Comparison of ENCODE assay signal across 18 cellular contexts in the genomic region with DNA sequence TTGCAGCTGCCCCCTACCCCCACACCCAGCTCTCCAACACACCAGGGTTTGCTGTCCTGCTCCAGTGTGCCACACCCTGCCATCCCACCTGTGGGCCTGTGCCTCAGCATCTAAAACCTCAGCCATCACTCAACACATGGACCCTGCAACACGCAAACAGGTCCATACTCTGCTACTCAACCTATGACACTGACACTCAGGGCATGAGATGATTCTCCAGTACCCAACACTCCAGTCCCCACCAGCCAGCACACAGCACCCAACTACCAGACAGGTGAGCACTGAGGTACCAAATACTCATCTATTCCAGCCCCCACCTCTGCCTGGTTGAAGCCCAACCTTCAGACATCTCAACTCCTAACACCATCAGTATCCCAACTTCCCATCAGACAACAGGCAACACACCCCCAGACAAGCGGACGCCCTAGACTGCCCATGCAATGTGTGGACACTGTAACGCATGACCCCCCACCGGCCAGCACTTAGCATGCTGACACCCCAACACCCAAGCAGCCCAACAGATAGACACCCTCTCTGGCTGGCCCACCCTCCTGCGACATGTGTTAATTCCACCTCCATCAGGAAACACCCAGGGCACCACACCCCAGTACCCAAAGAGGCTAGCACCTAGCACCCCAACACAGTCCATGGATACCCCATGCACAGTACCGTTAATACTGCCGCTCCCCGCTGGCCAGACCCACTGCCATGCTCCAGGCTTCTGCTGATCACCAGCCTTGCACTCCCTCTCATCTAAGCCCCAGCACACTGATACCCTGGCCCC. TPM values are rescaled to one million over a fixed set of nuclear protein-coding genes. Genes with fewer than 3 reads are reported as not detected.
A peak's percentile ranks its signal among the peaks of the same experiment; 100 is the strongest.
DNase-seq lines count a peak whose midpoint lies in the region; ATAC-seq lines count a peak whose summit lies in the region.
"Had no signal": no experiment of that assay in that cellular context is flagged by ENCODE, and none has a peak within 500 bp of the region (broad histone marks: within the 10 kb centered on the region; RNA-seq: fewer than 3 reads in every experiment).

No MANE protein-coding gene starts in this region.

- CTCF ChIA-PET in activated CD4-positive, alpha-beta T cell treated with anti-CD3 and anti-CD28 coated beads, Interleukin-2, amount 10 ng/mL, durations not matched to agents 7 days and 5 days (lab: Charles Lee): interaction anchor here (1.5 to 2.3 kb wide), 3 partner anchors 10 to 74 kb away, joined by 3 to 8 read pairs (median 6); partner anchors contain the start of gene ACTR1B
- CTCF ChIA-PET in CD8-positive, alpha-beta memory T cell (lab: Charles Lee): interaction anchor here (0.6 to 14.9 kb wide), 2 partner anchors 27 to 36 kb away, joined by 3 to 301 read pairs; partner anchors contain the start of gene ZAP70

- no peak overlapping the region for H4K8ac ChIP-seq in neuronal stem cell (ENCODE audit: low read depth, low read length)

- H3K36me3 Mint-ChIP-seq in activated CD4-positive, alpha-beta T cell treated with anti-CD3 and anti-CD28 coated beads, Interleukin-2, amount 10 ng/mL, durations not matched to agents 7 days and 5 days (ENCODE audit: low read depth): peaks cover 72% of the 10 kb centered on the region
- peaks cover 10 to 73% (median 27%) of the 10 kb centered on the region in 3 donors for H3K36me3 Mint-ChIP-seq in CD8-positive, alpha-beta memory T cell
- H3K36me3 Mint-ChIP-seq in central memory CD8-positive, alpha-beta T cell (ENCODE audit: insufficient read depth): peaks cover 54% of the 10 kb centered on the region

- no peak overlapping the region for H3K4ac ChIP-seq in neuronal stem cell (ENCODE audit: low read length)

- peaks cover 31% of the 10 kb centered on the region for H3K4me1 ChIP-seq in CD8-positive, alpha-beta memory T cell (ENCODE audit: insufficient read depth, low read length)
- peaks cover 0 to 1% of the 10 kb centered on the region in 2 donors for H3K4me1 ChIP-seq in neuronal stem cell (ENCODE audit: control insufficient read depth in 2 of 2, insufficient read depth in 1 of 2, low read depth in 1 of 2, low read length in 2 of 2)
- peaks cover 19% of the 10 kb centered on the region for H3K4me1 ChIP-seq in effector memory CD4-positive, alpha-beta T cell (ENCODE audit: control insufficient read depth, insufficient read depth, low read length, poor library complexity, severe bottlenecking)
- H3K4me1 ChIP-seq: A549, colonic mucosa, vagina had no signal

- no peak overlapping the region for H2BK120ac ChIP-seq in neuronal stem cell (ENCODE audit: low read depth, low read length)

- H2BK15ac ChIP-seq in neuronal stem cell (ENCODE audit: low read length): no peak overlapping the region

- H3K14ac ChIP-seq in neuronal stem cell (ENCODE audit: low read length): peak overlapping the region; percentile 92

- H3K4me2 ChIP-seq in neuronal stem cell (ENCODE audit: insufficient read depth, low read length, poor library complexity, severe bottlenecking): no peak overlapping the region
- H3K4me2 ChIP-seq: A549, GM23338 had no signal

- H2BK12ac ChIP-seq in neuronal stem cell (ENCODE audit: low read length): no peak overlapping the region

- H3K27me3 Mint-ChIP-seq in activated CD4-positive, alpha-beta T cell treated with anti-CD3 and anti-CD28 coated beads, Interleukin-2, amount 10 ng/mL, durations not matched to agents 7 days and 5 days: no peaks in the 10 kb centered on the region
- peaks cover 0 to 3% of the 10 kb centered on the region in 2 donors for H3K27me3 Mint-ChIP-seq in CD8-positive, alpha-beta memory T cell
- no peaks in the 10 kb centered on the region for H3K27me3 Mint-ChIP-seq in central memory CD8-positive, alpha-beta T cell
- H3K27me3 Mint-ChIP-seq: brain had no signal

- H2AK5ac ChIP-seq in neuronal stem cell (ENCODE audit: low read depth, low read length): peak overlapping the region; percentile 86

- H3K27ac ChIP-seq in CD8-positive, alpha-beta memory T cell (ENCODE audit: low read depth, low read length): no peak overlapping the region
- no peak overlapping the region for H3K27ac ChIP-seq in neuronal stem cell (replicated peaks; ENCODE audit: low read length)
- no peak overlapping the region for H3K27ac ChIP-seq in effector memory CD4-positive, alpha-beta T cell (ENCODE audit: insufficient read depth, low read length, poor library complexity, severe bottlenecking)
- H3K27ac ChIP-seq: A549, colonic mucosa, vagina had no signal

- H3K79me1 ChIP-seq in neuronal stem cell (ENCODE audit: low read depth, low read length): peaks cover 2% of the 10 kb centered on the region

- H2BK5ac ChIP-seq in neuronal stem cell (ENCODE audit: low read length): no peak overlapping the region

- H3K18ac ChIP-seq in neuronal stem cell (ENCODE audit: low read length): no peak overlapping the region

- no peak for DNase-seq in activated CD4-positive, alpha-beta T cell treated with anti-CD3 and anti-CD28 coated beads, Interleukin-2, amount 10 ng/mL, durations not matched to agents 7 days and 5 days
- no peak for DNase-seq in activated CD4-positive, alpha-beta T cell treated with anti-CD3 and anti-CD28 coated beads, Interleukin-2, amount 50 U/mL, for 1 hour
- peak in 1 of 5 donors; percentile 41 for DNase-seq in CD8-positive, alpha-beta memory T cell
- no peak for DNase-seq in central memory CD8-positive, alpha-beta T cell (ENCODE audit: low spot score in 2 of 2)
- no peak for DNase-seq in neuronal stem cell (ENCODE audit: low spot score)
- DNase-seq in NCI-H524 treated with DMSO at 0.1 percent for 48 hours (lab: John Stamatoyannopoulos, UW): no peak
- DNase-seq in NCI-H146 (lab: John Stamatoyannopoulos, UW): no peak
- DNase-seq in effector memory CD4-positive, alpha-beta T cell: no peak
- DNase-seq: activated naive CD4-positive, alpha-beta T cell treated with anti-CD3 and anti-CD28 coated beads, Interleukin-2, amount 50 U/mL, for 16 hours; colonic mucosa; mammary epithelial cell; NCI-H1105 treated with DMSO at 0.1 percent for 48 hours; NCI-H526 treated with DMSO at 0.1 percent for 48 hours; stimulated activated CD4-positive, alpha-beta T cell treated with anti-CD3 and anti-CD28 coated beads, Interleukin-2, amount 100 ng/mL, for 48 hours had no signal

- POLR2A ChIA-PET in activated CD4-positive, alpha-beta T cell treated with anti-CD3 and anti-CD28 coated beads, Interleukin-2, amount 10 ng/mL, durations not matched to agents 7 days and 5 days (lab: Charles Lee): no interaction called here
- POLR2A ChIA-PET in CD8-positive, alpha-beta memory T cell (lab: Charles Lee): no interaction called here

- no peak overlapping the region for H3K9ac ChIP-seq in neuronal stem cell (ENCODE audit: low read depth, low read length, poor library complexity)

- WGBS in neuronal stem cell (ENCODE audit: extremely low coverage in 2 of 2, insufficient read length in 2 of 2, insufficient replicate concordance in 1 of 2), 2 donors: no CpG with 5 or more reads among the region's 9 CpGs

- H3K27me3 ChIP-seq in CD8-positive, alpha-beta memory T cell (ENCODE audit: insufficient read depth, low read length, poor library complexity, severe bottlenecking): no peaks in the 10 kb centered on the region
- H3K27me3 ChIP-seq in neuronal stem cell (ENCODE audit: control insufficient read depth in 3 of 3, insufficient read depth in 3 of 3, low read depth in 1 of 3, low read length in 3 of 3): no peaks in the 10 kb centered on the region
- H3K27me3 ChIP-seq in effector memory CD4-positive, alpha-beta T cell (replicated peaks; ENCODE audit: control insufficient read depth, insufficient read depth, low read length, poor library complexity, severe bottlenecking): no peaks in the 10 kb centered on the region
- H3K27me3 ChIP-seq: colonic mucosa, vagina had no signal

- ATAC-seq in central memory CD8-positive, alpha-beta T cell (replicated peaks; ENCODE audit: extremely low read depth, poor library complexity, severe bottlenecking): no peak
- ATAC-seq: GM23338 had no signal

- no peaks in the 10 kb centered on the region for H3K9me3 Mint-ChIP-seq in activated CD4-positive, alpha-beta T cell treated with anti-CD3 and anti-CD28 coated beads, Interleukin-2, amount 10 ng/mL, durations not matched to agents 7 days and 5 days
- H3K9me3 Mint-ChIP-seq in CD8-positive, alpha-beta memory T cell: no peaks in the 10 kb centered on the region
- H3K9me3 Mint-ChIP-seq in central memory CD8-positive, alpha-beta T cell: no peaks in the 10 kb centered on the region
- H3K9me3 Mint-ChIP-seq: GM23338 had no signal

- H4K91ac ChIP-seq in neuronal stem cell (ENCODE audit: low read depth, low read length, poor library complexity): no peak overlapping the region

- peaks cover 41% of the 10 kb centered on the region for H3K4me1 Mint-ChIP-seq in activated CD4-positive, alpha-beta T cell treated with anti-CD3 and anti-CD28 coated beads, Interleukin-2, amount 10 ng/mL, durations not matched to agents 7 days and 5 days
- peaks cover 45 to 61% (median 52%) of the 10 kb centered on the region in 3 donors for H3K4me1 Mint-ChIP-seq in CD8-positive, alpha-beta memory T cell
- H3K4me1 Mint-ChIP-seq in central memory CD8-positive, alpha-beta T cell: peaks cover 64% of the 10 kb centered on the region

- H3K27ac Mint-ChIP-seq in activated CD4-positive, alpha-beta T cell treated with anti-CD3 and anti-CD28 coated beads, Interleukin-2, amount 10 ng/mL, durations not matched to agents 7 days and 5 days: peak overlapping the region; percentile 7
- H3K27ac Mint-ChIP-seq in CD8-positive, alpha-beta memory T cell: peak overlapping the region in 6 of 8 donors; percentile 3 to 84 (median 67)
- peak overlapping the region; percentile 78 for H3K27ac Mint-ChIP-seq in central memory CD8-positive, alpha-beta T cell (ENCODE audit: low read depth)
- H3K27ac Mint-ChIP-seq: GM23338 had no signal

- no peak overlapping the region for H2AFZ ChIP-seq in neuronal stem cell (ENCODE audit: low read length)
- H2AFZ ChIP-seq: GM23338 had no signal

- H3K9me3 ChIP-seq in CD8-positive, alpha-beta memory T cell (ENCODE audit: low read length): no peaks in the 10 kb centered on the region
- H3K9me3 ChIP-seq in neuronal stem cell (replicated peaks in 1 of 2; ENCODE audit: control insufficient read depth in 2 of 2, insufficient read depth in 1 of 2, low read depth in 1 of 2, low read length in 2 of 2): peaks cover 0 to 2% of the 10 kb centered on the region in 2 donors
- H3K9me3 ChIP-seq in effector memory CD4-positive, alpha-beta T cell (ENCODE audit: control insufficient read depth, low read length): no peaks in the 10 kb centered on the region
- H3K9me3 ChIP-seq: A549, colonic mucosa, vagina had no signal

- peaks cover 48% of the 10 kb centered on the region for H3K36me3 ChIP-seq in CD8-positive, alpha-beta memory T cell (ENCODE audit: insufficient read depth, low read length)
- H3K36me3 ChIP-seq in neuronal stem cell (replicated peaks in 1 of 2; ENCODE audit: control insufficient read depth in 2 of 2, insufficient read depth in 2 of 2, low read length in 2 of 2): no peaks in the 10 kb centered on the region
- H3K36me3 ChIP-seq in effector memory CD4-positive, alpha-beta T cell (ENCODE audit: control insufficient read depth, insufficient read depth, low read length): peaks cover 63% of the 10 kb centered on the region
- H3K36me3 ChIP-seq: colonic mucosa, vagina had no signal

- H3K23ac ChIP-seq in neuronal stem cell (ENCODE audit: low read depth, low read length, poor library complexity): no peak overlapping the region

- H3K4me3 ChIP-seq in CD8-positive, alpha-beta memory T cell (ENCODE audit: low read length): no peak overlapping the region
- H3K4me3 ChIP-seq in neuronal stem cell (ENCODE audit: low read length in 2 of 2): peak overlapping the region in 1 of 2 donors; percentile 34
- no peak overlapping the region for H3K4me3 ChIP-seq in effector memory CD4-positive, alpha-beta T cell (ENCODE audit: insufficient read depth, low read depth, low read length, poor library complexity, severe bottlenecking)
- H3K4me3 ChIP-seq: A549, colonic mucosa, GM23338, vagina had no signal

- no peak overlapping the region for H3K4me3 Mint-ChIP-seq in activated CD4-positive, alpha-beta T cell treated with anti-CD3 and anti-CD28 coated beads, Interleukin-2, amount 10 ng/mL, durations not matched to agents 7 days and 5 days
- H3K4me3 Mint-ChIP-seq in CD8-positive, alpha-beta memory T cell: no peak overlapping the region
- peak overlapping the region; percentile 12 for H3K4me3 Mint-ChIP-seq in central memory CD8-positive, alpha-beta T cell
- H3K4me3 Mint-ChIP-seq: brain, GM23338 had no signal

RNA-seq across cellular contexts. Expression of gene ZAP70, which starts 25.1 kb away (rescaled TPM):
- 100 to 1,000 TPM; 302 to 337 TPM for total RNA-seq in activated CD4-positive, alpha-beta T cell treated with anti-CD3 and anti-CD28 coated beads, Interleukin-2, amount 10 ng/mL, durations not matched to agents 7 days and 5 days
- 100 to 1,000 TPM; 180 to 197 TPM for total RNA-seq in CD8-positive, alpha-beta memory T cell
- polyA plus RNA-seq in CD8-positive, alpha-beta memory T cell: 184 TPM
- 0.08 TPM for polyA plus RNA-seq in neuronal stem cell (2013, experiment 1 of 2)
- polyA plus RNA-seq in neuronal stem cell (2013, experiment 2 of 2): 0.06 TPM
- polyA plus RNA-seq: GM23338 had no signal

Comparison
In these comparisons a context has a peak if more than half of its experiments do, and no peak if none do; other contexts are left out.
1. H3K27ac Mint-ChIP-seq: peak in every context shown above with its lines; median percentile 78 in central memory CD8-positive, alpha-beta T cell; 67 in CD8-positive, alpha-beta memory T cell; 7 in activated CD4-positive, alpha-beta T cell treated with anti-CD3 and anti-CD28 coated beads, Interleukin-2, amount 10 ng/mL, durations not matched to agents 7 days and 5 days.